In the genomic region with DNA sequence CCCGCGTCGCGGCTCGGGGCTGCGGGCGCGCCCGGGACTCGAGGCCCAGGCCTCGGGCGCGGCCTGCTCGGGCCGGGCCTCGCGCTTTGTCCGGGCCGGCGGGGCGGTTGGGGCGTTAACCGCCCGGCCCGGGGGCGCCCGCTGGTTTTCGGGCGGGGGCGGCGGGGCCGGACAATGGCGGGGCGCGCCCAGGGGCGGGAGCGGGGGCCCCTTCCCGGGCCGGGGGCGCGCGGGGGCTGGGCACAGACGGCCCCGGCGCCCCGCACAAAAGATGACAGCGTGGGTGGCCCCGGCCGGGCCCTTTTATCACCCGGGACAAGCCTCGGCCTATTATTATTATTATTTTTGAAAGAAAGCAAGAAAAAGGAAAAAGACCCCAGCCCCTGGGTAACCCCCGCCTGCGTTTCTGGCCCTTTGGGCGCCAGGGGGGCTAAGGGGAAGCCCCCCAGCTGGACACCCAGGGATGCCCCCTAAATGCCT, we compare ENCODE assay signal across 8 cellular contexts. TPM values are rescaled to one million over a fixed set of nuclear protein-coding genes. Genes with fewer than 3 reads are reported as not detected.
DNase-seq lines count a peak whose midpoint lies in the region; ATAC-seq and TF ChIP-seq lines count a peak whose summit lies in the region.

No MANE protein-coding gene starts in this region.

- H3K9me3 ChIP-seq in SJSA1 (replicated peaks) (no peaks in the 10 kb centered on the region), gastroesophageal sphincter (no peaks in the 10 kb centered on the region), smooth muscle cell (replicated peaks; ENCODE audit: low read depth) (no peaks in the 10 kb centered on the region)

- H3K27ac ChIP-seq in SJSA1 (no peak overlapping the region), gastroesophageal sphincter (peak overlapping the region; percentile 58 to 87 (median 82)), smooth muscle cell (ENCODE audit: low read depth) (peak overlapping the region; percentile 80)

- no peak for TF ChIP-seq EP300 in gastroesophageal sphincter (IDR thresholded peaks at IDR 0.05)

- H2AFZ ChIP-seq in smooth muscle cell (ENCODE audit: low read depth) = no peak overlapping the region

- ATAC-seq in GM21528 (IDR thresholded peaks at IDR 0.05; ENCODE audit: low FRiP score, unreplicated experiment) (peak; percentile 0), gastroesophageal sphincter (peak; percentile 1), GM21360 (IDR thresholded peaks at IDR 0.05; ENCODE audit: unreplicated experiment) (no peak)

- peaks cover 50% of the 10 kb centered on the region for H3K79me2 ChIP-seq in smooth muscle cell (ENCODE audit: low read depth)

- H3K36me3 ChIP-seq in SJSA1 (peaks cover 9% of the 10 kb centered on the region), gastroesophageal sphincter (no peaks in the 10 kb centered on the region), smooth muscle cell (ENCODE audit: low read depth) (no peaks in the 10 kb centered on the region)

- H3K9ac ChIP-seq in smooth muscle cell (ENCODE audit: low read depth) = peak overlapping the region; percentile 69

- H3K4me3 ChIP-seq in SJSA1 (peak overlapping the region; percentile 56), gastroesophageal sphincter (peak overlapping the region; percentile 74 to 89), smooth muscle cell (peak overlapping the region; percentile 56)

- peaks cover 35% of the 10 kb centered on the region for H3K4me1 ChIP-seq in SJSA1 (replicated peaks)
- peaks cover 3 to 55% (median 22%) of the 10 kb centered on the region in 3 donors for H3K4me1 ChIP-seq in gastroesophageal sphincter
- peaks cover 15% of the 10 kb centered on the region for H3K4me1 ChIP-seq in smooth muscle cell (ENCODE audit: low read depth)

- 0% methylated on average over 1 of the region's 54 CpGs; no CpG with 5 or more reads in 1 of the 2 donors for WGBS in gastroesophageal sphincter (ENCODE audit: low coverage in 1 of 2), 2 donors
- 0% methylated on average over 14 of the region's 54 CpGs for WGBS in smooth muscle cell (ENCODE audit: low lambda C conversion rate)

- H3K27me3 ChIP-seq in SJSA1 (replicated peaks) (no peaks in the 10 kb centered on the region), gastroesophageal sphincter (no peaks in the 10 kb centered on the region), smooth muscle cell (ENCODE audit: low read depth) (no peaks in the 10 kb centered on the region)

- H4K20me1 ChIP-seq in smooth muscle cell (ENCODE audit: low read depth) = peaks cover 49% of the 10 kb centered on the region

- H3F3A ChIP-seq in smooth muscle cell (ENCODE audit: low read depth) = peaks cover 23% of the 10 kb centered on the region

- H3K4me2 ChIP-seq in smooth muscle cell = peak overlapping the region; percentile 85

- DNase-seq in SJSA1 (ENCODE audit: low read depth in 1 of 2, low spot score in 2 of 2) (no peak), smooth muscle cell (lab: John Stamatoyannopoulos, UW; ENCODE audit: unreplicated experiment) (no peak), SK-N-DZ (ENCODE audit: low spot score) (no peak), midbrain (lab: John Stamatoyannopoulos, UW) (no peak)
- DNase-seq in activated effector memory CD4-positive, alpha-beta T cell treated with Interleukin-2 at 50 U/mL for 16 hours = no peak

- TF ChIP-seq CTCF in gastroesophageal sphincter (IDR thresholded peaks at IDR 0.05) (no peak), smooth muscle cell (IDR thresholded peaks at IDR 0.05; ENCODE audit: borderline replicate concordance, insufficient read depth, poor library complexity, severe bottlenecking) (no peak)

- no peak for TF ChIP-seq POLR2A in gastroesophageal sphincter (IDR thresholded peaks at IDR 0.05)

RNA-seq across cellular contexts. Expression of gene KDM4B, which starts 0.4 kb away (rescaled TPM):
- 9.1 and 12.8 TPM in 2 replicates for total RNA-seq in SJSA1 (2014; rRNA removed; shearing (Covaris generic))
- total RNA-seq in gastroesophageal sphincter (10 to 100 TPM; 29.2 to 43.8 (median 38.7) TPM), smooth muscle cell (24.6 and 27.9 TPM in 2 replicates)
- polyA plus RNA-seq in smooth muscle cell = 32.3 and 45.1 TPM in 2 replicates
- polyA plus RNA-seq in SK-N-DZ (2014; cell fraction: cytosol; rRNA removed) = 7.0 and 7.5 TPM in 2 replicates
- 8.3 and 11.3 TPM in 2 replicates for polyA plus RNA-seq in SK-N-DZ (2014; cell fraction: nucleus; rRNA removed)
